In the genomic region with DNA sequence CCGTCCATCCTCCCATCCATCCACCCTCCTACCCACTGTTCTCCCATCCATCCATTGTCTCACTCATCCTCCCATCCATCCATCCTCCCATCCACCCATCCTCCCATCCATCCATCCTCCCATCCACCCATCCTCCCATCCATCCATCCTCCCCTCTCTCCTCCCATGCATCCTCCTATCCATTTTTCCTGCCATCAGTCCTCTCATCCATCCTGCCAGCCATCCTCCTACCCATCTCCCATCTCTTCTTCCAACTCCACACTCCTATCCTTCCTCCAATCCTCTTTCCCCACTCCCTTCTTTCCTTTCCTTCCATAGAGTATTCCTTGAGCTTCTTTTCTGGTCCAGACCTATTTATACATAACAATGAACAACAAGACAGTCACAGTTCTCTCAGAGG, we compare ENCODE assay signal across 30 cellular contexts. TPM values are rescaled to one million over a fixed set of nuclear protein-coding genes. Genes with fewer than 3 reads are reported as not detected.
"Had no signal": no experiment of that assay in that cellular context is flagged by ENCODE, and none has a peak within 500 bp of the region (broad histone marks: within the 10 kb centered on the region; RNA-seq: fewer than 3 reads in every experiment).

No MANE protein-coding gene starts in this region.

- H3K4me3 Mint-ChIP-seq: immature natural killer cell; naive thymus-derived CD8-positive, alpha-beta T cell; nephron progenitor cell; stimulated activated memory B cell treated with anti-CD40 and anti-IgM and Interleukin-4, amounts not matched to agents 10 μg/mL and 1 μg/mL and 100 μg/mL, for 72 hours had no signal

- H3K9me3 ChIP-seq: left lung, lower lobe of right lung, ovary, right atrium auricular region, sigmoid colon, suprapubic skin, thoracic aorta, tibial artery, upper lobe of right lung, uterus had no signal

- H3K4me3 ChIP-seq: left lung, lower lobe of right lung, ovary, right atrium auricular region, sigmoid colon, suprapubic skin, thoracic aorta, tibial artery, upper lobe of right lung, uterus had no signal

- H3K27ac ChIP-seq: left lung, lower lobe of right lung, ovary, right atrium auricular region, sigmoid colon, suprapubic skin, thoracic aorta, tibial artery, upper lobe of right lung, uterus had no signal

- H3K4me1 ChIP-seq: left lung, lower lobe of right lung, right atrium auricular region, sigmoid colon, suprapubic skin, tibial artery, upper lobe of right lung, uterus had no signal

- H3K4me1 Mint-ChIP-seq: immature natural killer cell; stimulated activated memory B cell treated with anti-CD40 and anti-IgM and Interleukin-4, amounts not matched to agents 10 μg/mL and 1 μg/mL and 100 μg/mL, for 72 hours had no signal

- H3K36me3 ChIP-seq: left lung, lower lobe of right lung, ovary, right atrium auricular region, sigmoid colon, suprapubic skin, thoracic aorta, tibial artery, upper lobe of right lung, uterus had no signal

- ATAC-seq: left colon; left lung; lower lobe of right lung; naive thymus-derived CD8-positive, alpha-beta T cell; stimulated activated memory B cell treated with anti-CD40 and anti-IgM and Interleukin-4, amounts not matched to agents 10 μg/mL and 1 μg/mL and 100 μg/mL, for 72 hours; upper lobe of right lung had no signal

- FAIRE-seq: islet of Langerhans, kidney, small intestine had no signal

- H3K27me3 ChIP-seq: left lung, ovary, right atrium auricular region, sigmoid colon, suprapubic skin, tibial artery, upper lobe of right lung, uterus had no signal

- DNase-seq: hypothalamus; immature natural killer cell; kidney; left colon; left lung; lower lobe of right lung; mammary epithelial cell; mesenchymal stem cell; naive thymus-derived CD8-positive, alpha-beta T cell; nephron progenitor cell; ovary; small intestine; stimulated activated CD4-positive, alpha-beta T cell treated with anti-CD3 and anti-CD28 coated beads, Interleukin-1b, Interleukin-23, amount 100 ng/mL, for 48 hours; stimulated activated CD4-positive, alpha-beta T cell treated with anti-CD3 and anti-CD28 coated beads, Interleukin-2, amount 100 ng/mL, for 48 hours; stimulated activated CD4-positive, alpha-beta T cell treated with anti-CD3 and anti-CD28 coated beads, Interleukin-4, amount 100 ng/mL, for 4 hours; stimulated activated CD8-positive, alpha-beta memory T cell treated with anti-CD3 and anti-CD28 coated beads, Interleukin-4, amount 100 ng/mL, for 48 hours; stimulated activated naive CD4-positive, alpha-beta T cell treated with Interleukin-2 at 50 U/mL for 16 hours; tibial artery; trophoblast cell; upper lobe of right lung; uterus had no signal

- H3K27me3 Mint-ChIP-seq: progenitor cell of endocrine pancreas had no signal

- H3K9me3 Mint-ChIP-seq: immature natural killer cell, nephron progenitor cell had no signal

- H3K27ac Mint-ChIP-seq: naive thymus-derived CD8-positive, alpha-beta T cell; nephron progenitor cell; progenitor cell of endocrine pancreas; stimulated activated memory B cell treated with anti-CD40 and anti-IgM and Interleukin-4, amounts not matched to agents 10 μg/mL and 1 μg/mL and 100 μg/mL, for 72 hours had no signal

- H3K36me3 Mint-ChIP-seq: immature natural killer cell; naive thymus-derived CD8-positive, alpha-beta T cell; stimulated activated memory B cell treated with anti-CD40 and anti-IgM and Interleukin-4, amounts not matched to agents 10 μg/mL and 1 μg/mL and 100 μg/mL, for 72 hours had no signal

RNA-seq across cellular contexts. Expression of gene DRC7, which starts 12.1 kb away (rescaled TPM):
- total RNA-seq: left colon; mammary epithelial cell; naive thymus-derived CD8-positive, alpha-beta T cell; right atrium auricular region; sigmoid colon; suprapubic skin; thoracic aorta; upper lobe of right lung had no signal
- polyA plus RNA-seq: immature natural killer cell; naive thymus-derived CD8-positive, alpha-beta T cell; sigmoid colon; small intestine had no signal

RNA-seq across cellular contexts. Expression of gene ADGRG3, which starts 38.6 kb away (rescaled TPM):
- total RNA-seq: mammary epithelial cell; naive thymus-derived CD8-positive, alpha-beta T cell; progenitor cell of endocrine pancreas; pulmonary artery endothelial cell; renal cortical epithelial cell had no signal
- polyA plus RNA-seq: mammary epithelial cell; naive thymus-derived CD8-positive, alpha-beta T cell had no signal
